Comparison of ENCODE assay signal across 20 cellular contexts in genomic region chr4:39516407-39516966, GRCh38.
"Had no signal": no experiment of that assay in that cellular context is flagged by ENCODE, and none has a peak within 500 bp of the region (broad histone marks: within the 10 kb centered on the region; RNA-seq: fewer than 3 reads in every experiment).

No MANE protein-coding gene starts in this region.

- DNase-seq: activated CD4-positive, alpha-beta T cell treated with anti-CD3 and anti-CD28 coated beads, Interleukin-2, amount 10 ng/mL, durations not matched to agents 24 days and 14 days; activated CD8-positive, alpha-beta T cell treated with anti-CD3 and anti-CD28 coated beads for 36 hours; activated naive CD4-positive, alpha-beta T cell treated with Interleukin-2 at 50 U/mL for 16 hours; activated naive CD8-positive, alpha-beta T cell treated with anti-CD3 and anti-CD28 coated beads, Interleukin-2, amount 10 ng/mL, durations not matched to agents 7 days and 5 days; activated T-cell treated with anti-CD3 and anti-CD28 coated beads, Interleukin-2, amount 50 U/mL, for 1 hour; caudate nucleus; dorsolateral prefrontal cortex; foreskin fibroblast; hippocampal formation; left cardiac atrium; mesendoderm; naive thymus-derived CD8-positive, alpha-beta T cell; sigmoid colon; stimulated activated naive CD8-positive, alpha-beta T cell treated with anti-CD3 and anti-CD28 coated beads, Interleukin-15, Interleukin-2, amounts not matched to agents 100 U/mL and 50 U/mL, for 24 hours; T1000; trophoblast cell had no signal

- H3K9me3 Mint-ChIP-seq: activated CD4-positive, alpha-beta T cell treated with anti-CD3 and anti-CD28 coated beads, Interleukin-2, amount 10 ng/mL, durations not matched to agents 24 days and 14 days; activated CD8-positive, alpha-beta T cell treated with anti-CD3 and anti-CD28 coated beads for 36 hours; activated naive CD8-positive, alpha-beta T cell treated with anti-CD3 and anti-CD28 coated beads, Interleukin-2, amount 10 ng/mL, durations not matched to agents 7 days and 5 days; activated T-helper 2 cell treated with anti-CD3 and anti-CD28 coated beads, Interferon-gamma antibody, Interleukin-2, Interleukin-4, amounts not matched to agents 10 μg/mL and 5 μg/mL and 100 μg/mL, durations not matched to agents 14 hours and 24 hours and 36 hours; brain; naive thymus-derived CD8-positive, alpha-beta T cell had no signal

- H3K27ac Mint-ChIP-seq: activated CD4-positive, alpha-beta T cell treated with anti-CD3 and anti-CD28 coated beads, Interleukin-2, amount 10 ng/mL, durations not matched to agents 24 days and 14 days; activated CD8-positive, alpha-beta T cell treated with anti-CD3 and anti-CD28 coated beads for 36 hours; activated naive CD8-positive, alpha-beta T cell treated with anti-CD3 and anti-CD28 coated beads, Interleukin-2, amount 10 ng/mL, durations not matched to agents 7 days and 5 days; activated T-helper 2 cell treated with anti-CD3 and anti-CD28 coated beads, Interferon-gamma antibody, Interleukin-2, Interleukin-4, amounts not matched to agents 10 μg/mL and 5 μg/mL and 100 μg/mL, durations not matched to agents 14 hours and 24 hours and 36 hours; brain; naive thymus-derived CD8-positive, alpha-beta T cell had no signal

- H3K9me3 ChIP-seq: sigmoid colon, suprapubic skin had no signal

- H3K4me3 ChIP-seq: dorsolateral prefrontal cortex, sigmoid colon, suprapubic skin had no signal

- H3K4me3 Mint-ChIP-seq: activated CD4-positive, alpha-beta T cell treated with anti-CD3 and anti-CD28 coated beads, Interleukin-2, amount 10 ng/mL, durations not matched to agents 24 days and 14 days; activated CD8-positive, alpha-beta T cell treated with anti-CD3 and anti-CD28 coated beads for 36 hours; activated naive CD8-positive, alpha-beta T cell treated with anti-CD3 and anti-CD28 coated beads, Interleukin-2, amount 10 ng/mL, durations not matched to agents 7 days and 5 days; brain; naive thymus-derived CD8-positive, alpha-beta T cell had no signal

- H3K27ac ChIP-seq: dorsolateral prefrontal cortex, parathyroid adenoma, sigmoid colon, suprapubic skin had no signal

- H3K27me3 ChIP-seq: dorsolateral prefrontal cortex, sigmoid colon, suprapubic skin had no signal

- H3K27me3 Mint-ChIP-seq: activated CD4-positive, alpha-beta T cell treated with anti-CD3 and anti-CD28 coated beads, Interleukin-2, amount 10 ng/mL, durations not matched to agents 24 days and 14 days; activated CD8-positive, alpha-beta T cell treated with anti-CD3 and anti-CD28 coated beads for 36 hours; activated naive CD8-positive, alpha-beta T cell treated with anti-CD3 and anti-CD28 coated beads, Interleukin-2, amount 10 ng/mL, durations not matched to agents 7 days and 5 days; brain; naive thymus-derived CD8-positive, alpha-beta T cell had no signal

- H3K4me1 Mint-ChIP-seq: activated naive CD8-positive, alpha-beta T cell treated with anti-CD3 and anti-CD28 coated beads, Interleukin-2, amount 10 ng/mL, durations not matched to agents 7 days and 5 days had no signal

- H3K4me1 ChIP-seq: parathyroid adenoma, sigmoid colon had no signal

- ATAC-seq: activated CD8-positive, alpha-beta T cell treated with anti-CD3 and anti-CD28 coated beads for 36 hours; left cardiac atrium; naive thymus-derived CD8-positive, alpha-beta T cell; stimulated activated naive CD8-positive, alpha-beta T cell treated with anti-CD3 and anti-CD28 coated beads, Interleukin-15, Interleukin-2, amounts not matched to agents 100 U/mL and 50 U/mL, for 24 hours had no signal
